In genomic region chr2:197200657-197201056, GRCh38 we compare ENCODE assay signal across 13 cellular contexts.
DNase-seq lines count a peak whose midpoint lies in the region; ATAC-seq and TF ChIP-seq lines count a peak whose summit lies in the region.
"Had no signal": no experiment of that assay in that cellular context is flagged by ENCODE, and none has a peak within 500 bp of the region (broad histone marks: within the 10 kb centered on the region; RNA-seq: fewer than 3 reads in every experiment).

No MANE protein-coding gene starts in this region.

- peak overlapping the region; percentile 70; the same call in 1 of the 2 replicates for H3K4me2 ChIP-seq in DND-41 (ENCODE audit: insufficient read depth, low read length)

- TF ChIP-seq CTCF in CD14-positive monocyte (IDR thresholded peaks at IDR 0.05) (no peak), DND-41 (IDR thresholded peaks at IDR 0.05; ENCODE audit: borderline replicate concordance, extremely low read depth, low read length, poor library complexity, severe bottlenecking) (no peak), dorsolateral prefrontal cortex (IDR thresholded peaks at IDR 0.05 in 54 of 56, conservative IDR thresholded peaks at IDR 0.05 in 2 of 56; ENCODE audit: low read depth in 1 of 56, partially characterized antibody in 56 of 56) (no peak)

- peaks cover 74% of the 10 kb centered on the region for H3K4me1 Mint-ChIP-seq in CD14-positive monocyte
- H3K4me1 Mint-ChIP-seq in activated T-helper 2 cell treated with anti-CD3 and anti-CD28 coated beads, Interferon-gamma antibody, Interleukin-2, Interleukin-4, amounts not matched to agents 10 μg/mL and 5 μg/mL and 100 μg/mL, durations not matched to agents 14 hours and 24 hours and 36 hours (ENCODE audit: low read depth), result peaks cover 78% of the 10 kb centered on the region
- H3K4me1 Mint-ChIP-seq in naive B cell, result peaks cover 73 to 90% (median 75%) of the 10 kb centered on the region in 3 donors

- H3K4me3 Mint-ChIP-seq in CD14-positive monocyte, result peak overlapping the region; percentile 60 to 85
- H3K4me3 Mint-ChIP-seq in activated T-helper 2 cell treated with anti-CD3 and anti-CD28 coated beads, Interferon-gamma antibody, Interleukin-2, Interleukin-4, amounts not matched to agents 10 μg/mL and 5 μg/mL and 100 μg/mL, durations not matched to agents 14 hours and 24 hours and 36 hours (ENCODE audit: low read depth), result peak overlapping the region; percentile 13
- peak overlapping the region in 7 of 8 donors; percentile 40 to 98 (median 83) for H3K4me3 Mint-ChIP-seq in naive B cell

- no peak overlapping the region for H2AFZ ChIP-seq in DND-41 (ENCODE audit: low read depth, low read length)

- no peaks in the 10 kb centered on the region for H4K20me1 ChIP-seq in DND-41 (ENCODE audit: insufficient read depth, low read length)

- peaks cover 26% of the 10 kb centered on the region for H3K79me2 ChIP-seq in DND-41 (ENCODE audit: insufficient read depth, low read length)

- no peaks in the 10 kb centered on the region for H3K36me3 ChIP-seq in DND-41 (ENCODE audit: insufficient read depth, low read length)
- H3K36me3 ChIP-seq: left ventricle myocardium inferior had no signal

- ATAC-seq in DND-41 (ENCODE audit: insufficient read depth, low read depth) (no peak), naive B cell (ENCODE audit: low read depth in 2 of 2) (no peak), HG03469 (IDR thresholded peaks at IDR 0.05; ENCODE audit: unreplicated experiment) (no peak), Right ventricle myocardium superior (ENCODE audit: poor library complexity) (no peak)
- ATAC-seq: activated CD4-positive, CD25-positive, alpha-beta regulatory T cell treated with anti-CD3 and anti-CD28 coated beads, Interleukin-2, amount 50 U/mL, for 24 hours had no signal

- peak overlapping the region; percentile 74; the same call in 1 of the 2 replicates for H3K27ac ChIP-seq in DND-41 (ENCODE audit: low read length)
- peak overlapping the region in 5 of 59 donors; percentile 0 to 35 (median 10) for H3K27ac ChIP-seq in dorsolateral prefrontal cortex
- H3K27ac ChIP-seq: C4-2B, left ventricle myocardium inferior had no signal

- intact Hi-C loops in CD14-positive monocyte (cut with micrococcal nuclease), result loop anchor here in 1 of 2 donors (10.0 kb wide), 1 partner anchor 54 kb away; no protein-coding TSS in a partner anchor
- intact Hi-C loops in activated T-helper 2 cell treated with anti-CD3 and anti-CD28 coated beads, Interferon-gamma antibody, Interleukin-2, Interleukin-4, amounts not matched to agents 10 μg/mL and 5 μg/mL and 100 μg/mL, durations not matched to agents 14 hours and 24 hours and 36 hours (cut with micrococcal nuclease), result no loop called here
- intact Hi-C loops in dorsolateral prefrontal cortex (cut with DNase I), result no loop called here
- intact Hi-C loops in Right ventricle myocardium superior (cut with DNase I), result no loop called here

- H3K27me3 Mint-ChIP-seq in CD14-positive monocyte (ENCODE audit: low read depth in 3 of 3) (peaks cover 0 to 3% (median 0%) of the 10 kb centered on the region in 3 donors), naive B cell (no peaks in the 10 kb centered on the region)
- H3K27me3 Mint-ChIP-seq in activated T-helper 2 cell treated with anti-CD3 and anti-CD28 coated beads, Interferon-gamma antibody, Interleukin-2, Interleukin-4, amounts not matched to agents 10 μg/mL and 5 μg/mL and 100 μg/mL, durations not matched to agents 14 hours and 24 hours and 36 hours (ENCODE audit: low read depth), result no peaks in the 10 kb centered on the region

- H3K9me3 ChIP-seq in DND-41 (ENCODE audit: insufficient read depth, low read length, severe bottlenecking), result no peaks in the 10 kb centered on the region
- H3K9me3 ChIP-seq: left ventricle myocardium inferior had no signal

- H3K4me3 ChIP-seq in DND-41 (ENCODE audit: low read depth in 1 of 2, low read length in 2 of 2) (no peak overlapping the region), dorsolateral prefrontal cortex (no peak overlapping the region)
- H3K4me3 ChIP-seq: left ventricle myocardium inferior had no signal

- DNase-seq in CD14-positive monocyte (ENCODE audit: low spot score) (no peak), DND-41 (no peak), naive B cell (no peak), dorsolateral prefrontal cortex (no peak), RPMI8226 (no peak), Right ventricle myocardium superior (no peak)
- no peak for DNase-seq in activated T-helper 2 cell treated with anti-CD3 and anti-CD28 coated beads, Interferon-gamma antibody, Interleukin-2, Interleukin-4, amounts not matched to agents 10 μg/mL and 5 μg/mL and 100 μg/mL, durations not matched to agents 14 hours and 24 hours and 36 hours (ENCODE audit: low spot score)
- DNase-seq: left ventricle myocardium inferior, NCI-H1694, NCI-H446 treated with DMSO at 0.1 percent for 48 hours had no signal

- no peaks in the 10 kb centered on the region for H3K9me3 Mint-ChIP-seq in CD14-positive monocyte
- no peaks in the 10 kb centered on the region for H3K9me3 Mint-ChIP-seq in activated T-helper 2 cell treated with anti-CD3 and anti-CD28 coated beads, Interferon-gamma antibody, Interleukin-2, Interleukin-4, amounts not matched to agents 10 μg/mL and 5 μg/mL and 100 μg/mL, durations not matched to agents 14 hours and 24 hours and 36 hours
- H3K9me3 Mint-ChIP-seq in naive B cell, result no peaks in the 10 kb centered on the region

- H3K27ac Mint-ChIP-seq in CD14-positive monocyte, result peak overlapping the region; percentile 80 to 97 (median 95)
- peak overlapping the region; percentile 56 for H3K27ac Mint-ChIP-seq in activated T-helper 2 cell treated with anti-CD3 and anti-CD28 coated beads, Interferon-gamma antibody, Interleukin-2, Interleukin-4, amounts not matched to agents 10 μg/mL and 5 μg/mL and 100 μg/mL, durations not matched to agents 14 hours and 24 hours and 36 hours
- H3K27ac Mint-ChIP-seq in naive B cell, result peak overlapping the region; percentile 93 to 98 (median 95)

- H3K4me1 ChIP-seq in DND-41 (ENCODE audit: insufficient read depth, low read length), result peaks cover 73% of the 10 kb centered on the region

- H3K27me3 ChIP-seq in DND-41 (ENCODE audit: insufficient read depth, low read length, poor library complexity), result no peaks in the 10 kb centered on the region
- no peaks in the 10 kb centered on the region for H3K27me3 ChIP-seq in dorsolateral prefrontal cortex

- H3K9ac ChIP-seq in DND-41 (ENCODE audit: low read depth, low read length), result no peak overlapping the region

- H3K36me3 Mint-ChIP-seq in CD14-positive monocyte (peaks cover 20 to 21% of the 10 kb centered on the region in 2 donors), naive B cell (peaks cover 15 to 20% of the 10 kb centered on the region in 2 donors)
- H3K36me3 Mint-ChIP-seq in activated T-helper 2 cell treated with anti-CD3 and anti-CD28 coated beads, Interferon-gamma antibody, Interleukin-2, Interleukin-4, amounts not matched to agents 10 μg/mL and 5 μg/mL and 100 μg/mL, durations not matched to agents 14 hours and 24 hours and 36 hours (ENCODE audit: low read depth), result peaks cover 46% of the 10 kb centered on the region

Comparison
In these comparisons a context has a peak if more than half of its experiments do, and no peak if none do; other contexts are left out.
1. H3K4me3 Mint-ChIP-seq: peak in every context shown above with its lines; median percentile 83 in naive B cell; 72 in CD14-positive monocyte; 13 in activated T-helper 2 cell treated with anti-CD3 and anti-CD28 coated beads, Interferon-gamma antibody, Interleukin-2, Interleukin-4, amounts not matched to agents 10 μg/mL and 5 μg/mL and 100 μg/mL, durations not matched to agents 14 hours and 24 hours and 36 hours.